ENCODE assay signal across 1 cellular context in genomic region chr6:19465760-19466159, GRCh38.
A peak's percentile ranks its signal among the peaks of the same experiment; 100 is the strongest.
TF ChIP-seq lines count a peak whose summit lies in the region.

No MANE protein-coding gene starts in this region.

TF ChIP-seq in HEK293, 187 proteins besides CTCF, POLR2A, EP300 and RAD21 (continued from another document):
- TF ChIP-seq, protein P1, sequence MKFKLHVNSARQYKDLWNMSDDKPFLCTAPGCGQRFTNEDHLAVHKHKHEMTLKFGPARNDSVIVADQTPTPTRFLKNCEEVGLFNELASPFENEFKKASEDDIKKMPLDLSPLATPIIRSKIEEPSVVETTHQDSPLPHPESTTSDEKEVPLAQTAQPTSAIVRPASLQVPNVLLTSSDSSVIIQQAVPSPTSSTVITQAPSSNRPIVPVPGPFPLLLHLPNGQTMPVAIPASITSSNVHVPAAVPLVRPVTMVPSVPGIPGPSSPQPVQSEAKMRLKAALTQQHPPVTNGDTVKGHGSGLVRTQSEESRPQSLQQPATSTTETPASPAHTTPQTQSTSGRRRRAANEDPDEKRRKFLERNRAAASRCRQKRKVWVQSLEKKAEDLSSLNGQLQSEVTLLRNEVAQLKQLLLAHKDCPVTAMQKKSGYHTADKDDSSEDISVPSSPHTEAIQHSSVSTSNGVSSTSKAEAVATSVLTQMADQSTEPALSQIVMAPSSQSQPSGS (tag by site-specific recombination; IDR thresholded peaks at IDR 0.05; ENCODE audit: low read depth), result peak; percentile 50; the same call in 1 of the 2 replicates
- TF ChIP-seq RBAK (tag by site-specific recombination; IDR thresholded peaks at IDR 0.05) (no peak), MYNN (tag by site-specific recombination; IDR thresholded peaks at IDR 0.05; ENCODE audit: borderline replicate concordance) (no peak), ZNF174 (tag by site-specific recombination; IDR thresholded peaks at IDR 0.05) (no peak), HOXC10 (CRISPR knock-in tag; IDR thresholded peaks at IDR 0.05) (no peak), ZBTB7A (tag by site-specific recombination; IDR thresholded peaks at IDR 0.05; ENCODE audit: low read depth) (no peak)
